ENCODE assay signal across 1 cellular context in the genomic region with DNA sequence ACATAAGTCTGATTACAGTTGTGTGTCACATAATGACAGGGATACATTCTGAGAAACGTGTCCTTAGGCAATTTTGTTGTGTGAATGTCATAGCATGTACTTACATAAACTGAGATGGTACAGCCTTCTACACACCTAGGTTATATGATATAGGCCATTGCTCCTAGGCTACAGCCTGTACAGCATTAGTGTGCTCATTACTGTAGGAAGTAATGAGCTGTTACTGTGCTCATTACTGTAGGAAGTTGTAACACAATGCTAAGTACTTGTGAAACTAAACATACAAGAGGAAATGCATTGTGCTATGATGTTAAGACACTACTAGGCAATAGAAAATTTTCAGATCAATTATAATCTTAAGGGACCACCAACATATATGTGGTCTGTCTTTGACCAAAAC.
TF ChIP-seq lines count a peak whose summit lies in the region.

No MANE protein-coding gene starts in this region.

TF ChIP-seq in WTC11, 78 proteins besides CTCF, POLR2A, EP300 and RAD21 (continued from another document):
- TF ChIP-seq, protein P1, sequence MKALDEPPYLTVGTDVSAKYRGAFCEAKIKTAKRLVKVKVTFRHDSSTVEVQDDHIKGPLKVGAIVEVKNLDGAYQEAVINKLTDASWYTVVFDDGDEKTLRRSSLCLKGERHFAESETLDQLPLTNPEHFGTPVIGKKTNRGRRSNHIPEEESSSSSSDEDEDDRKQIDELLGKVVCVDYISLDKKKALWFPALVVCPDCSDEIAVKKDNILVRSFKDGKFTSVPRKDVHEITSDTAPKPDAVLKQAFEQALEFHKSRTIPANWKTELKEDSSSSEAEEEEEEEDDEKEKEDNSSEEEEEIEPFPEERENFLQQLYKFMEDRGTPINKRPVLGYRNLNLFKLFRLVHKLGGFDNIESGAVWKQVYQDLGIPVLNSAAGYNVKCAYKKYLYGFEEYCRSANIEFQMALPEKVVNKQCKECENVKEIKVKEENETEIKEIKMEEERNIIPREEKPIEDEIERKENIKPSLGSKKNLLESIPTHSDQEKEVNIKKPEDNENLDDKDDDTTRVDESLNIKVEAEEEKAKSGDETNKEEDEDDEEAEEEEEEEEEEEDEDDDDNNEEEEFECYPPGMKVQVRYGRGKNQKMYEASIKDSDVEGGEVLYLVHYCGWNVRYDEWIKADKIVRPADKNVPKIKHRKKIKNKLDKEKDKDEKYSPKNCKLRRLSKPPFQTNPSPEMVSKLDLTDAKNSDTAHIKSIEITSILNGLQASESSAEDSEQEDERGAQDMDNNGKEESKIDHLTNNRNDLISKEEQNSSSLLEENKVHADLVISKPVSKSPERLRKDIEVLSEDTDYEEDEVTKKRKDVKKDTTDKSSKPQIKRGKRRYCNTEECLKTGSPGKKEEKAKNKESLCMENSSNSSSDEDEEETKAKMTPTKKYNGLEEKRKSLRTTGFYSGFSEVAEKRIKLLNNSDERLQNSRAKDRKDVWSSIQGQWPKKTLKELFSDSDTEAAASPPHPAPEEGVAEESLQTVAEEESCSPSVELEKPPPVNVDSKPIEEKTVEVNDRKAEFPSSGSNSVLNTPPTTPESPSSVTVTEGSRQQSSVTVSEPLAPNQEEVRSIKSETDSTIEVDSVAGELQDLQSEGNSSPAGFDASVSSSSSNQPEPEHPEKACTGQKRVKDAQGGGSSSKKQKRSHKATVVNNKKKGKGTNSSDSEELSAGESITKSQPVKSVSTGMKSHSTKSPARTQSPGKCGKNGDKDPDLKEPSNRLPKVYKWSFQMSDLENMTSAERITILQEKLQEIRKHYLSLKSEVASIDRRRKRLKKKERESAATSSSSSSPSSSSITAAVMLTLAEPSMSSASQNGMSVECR (CRISPR knock-in tag; IDR thresholded peaks at IDR 0.05; ENCODE audit: borderline replicate concordance): no peak
- TF ChIP-seq NR1H2 (CRISPR knock-in tag; IDR thresholded peaks at IDR 0.05) (no peak), ZNF232 (CRISPR knock-in tag; IDR thresholded peaks at IDR 0.05) (no peak), ZBTB43 (CRISPR knock-in tag; IDR thresholded peaks at IDR 0.05) (no peak)
- TF ChIP-seq, protein P2, sequence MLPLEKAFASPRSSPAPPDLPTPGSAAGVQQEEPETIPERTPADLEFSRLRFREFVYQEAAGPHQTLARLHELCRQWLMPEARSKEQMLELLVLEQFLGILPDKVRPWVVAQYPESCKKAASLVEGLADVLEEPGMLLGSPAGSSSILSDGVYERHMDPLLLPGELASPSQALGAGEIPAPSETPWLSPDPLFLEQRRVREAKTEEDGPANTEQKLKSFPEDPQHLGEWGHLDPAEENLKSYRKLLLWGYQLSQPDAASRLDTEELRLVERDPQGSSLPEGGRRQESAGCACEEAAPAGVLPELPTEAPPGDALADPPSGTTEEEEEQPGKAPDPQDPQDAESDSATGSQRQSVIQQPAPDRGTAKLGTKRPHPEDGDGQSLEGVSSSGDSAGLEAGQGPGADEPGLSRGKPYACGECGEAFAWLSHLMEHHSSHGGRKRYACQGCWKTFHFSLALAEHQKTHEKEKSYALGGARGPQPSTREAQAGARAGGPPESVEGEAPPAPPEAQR (CRISPR knock-in tag; IDR thresholded peaks at IDR 0.05): no peak
- TF ChIP-seq, protein P3, sequence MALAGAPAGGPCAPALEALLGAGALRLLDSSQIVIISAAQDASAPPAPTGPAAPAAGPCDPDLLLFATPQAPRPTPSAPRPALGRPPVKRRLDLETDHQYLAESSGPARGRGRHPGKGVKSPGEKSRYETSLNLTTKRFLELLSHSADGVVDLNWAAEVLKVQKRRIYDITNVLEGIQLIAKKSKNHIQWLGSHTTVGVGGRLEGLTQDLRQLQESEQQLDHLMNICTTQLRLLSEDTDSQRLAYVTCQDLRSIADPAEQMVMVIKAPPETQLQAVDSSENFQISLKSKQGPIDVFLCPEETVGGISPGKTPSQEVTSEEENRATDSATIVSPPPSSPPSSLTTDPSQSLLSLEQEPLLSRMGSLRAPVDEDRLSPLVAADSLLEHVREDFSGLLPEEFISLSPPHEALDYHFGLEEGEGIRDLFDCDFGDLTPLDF (CRISPR knock-in tag; IDR thresholded peaks at IDR 0.05): no peak
